In genomic region chr11:66287256-66288137, GRCh38 we compare ENCODE assay signal across 9 cellular contexts. TPM values are rescaled to one million over a fixed set of nuclear protein-coding genes. Genes with fewer than 3 reads are reported as not detected.
DNase-seq lines count a peak whose midpoint lies in the region; ATAC-seq, FAIRE-seq and TF ChIP-seq lines count a peak whose summit lies in the region.
"Had no signal": no experiment of that assay in that cellular context is flagged by ENCODE, and none has a peak within 500 bp of the region (broad histone marks: within the 10 kb centered on the region; RNA-seq: fewer than 3 reads in every experiment).

No MANE protein-coding gene starts in this region.

- FAIRE-seq in astrocyte (lab: Jason Lieb, UNC) = no peak
- FAIRE-seq: G401.6 had no signal

- H3K27ac Mint-ChIP-seq in astrocyte (ENCODE audit: unreplicated experiment) (peak overlapping the region; percentile 94), memory B cell (no peak overlapping the region)

- no peak for TF ChIP-seq CTCF in heart right ventricle (IDR thresholded peaks at IDR 0.05)
- no peak for TF ChIP-seq CTCF in astrocyte (IDR thresholded peaks at IDR 0.05; ENCODE audit: insufficient read depth, low read depth, low read length)

- H3K9me3 ChIP-seq in heart right ventricle (no peaks in the 10 kb centered on the region), astrocyte (ENCODE audit: insufficient read depth, low read depth, low read length) (no peaks in the 10 kb centered on the region)

- peak overlapping the region in 6 of 10 donors; percentile 91 to 98 (median 96) for H3K27ac ChIP-seq in heart right ventricle
- H3K27ac ChIP-seq in astrocyte (ENCODE audit: low read depth, low read length) = peak overlapping the region; percentile 97

- H3K4me3 ChIP-seq in heart right ventricle (peak overlapping the region; percentile 63 to 98 (median 82)), astrocyte (ENCODE audit: insufficient read depth, low read depth, low read length) (peak overlapping the region; percentile 89)

- H3K4me1 ChIP-seq in heart right ventricle (peaks cover 8 to 62% (median 45%) of the 10 kb centered on the region in 9 donors), astrocyte (ENCODE audit: insufficient read depth, low read length) (peaks cover 22% of the 10 kb centered on the region)

- H3K9me3 Mint-ChIP-seq in astrocyte (ENCODE audit: unreplicated experiment) = no peaks in the 10 kb centered on the region
- no peaks in the 10 kb centered on the region for H3K9me3 Mint-ChIP-seq in memory B cell

- H3K36me3 Mint-ChIP-seq in astrocyte (ENCODE audit: low read depth, unreplicated experiment) = peaks cover 6% of the 10 kb centered on the region
- no peaks in the 10 kb centered on the region for H3K36me3 Mint-ChIP-seq in memory B cell

- H3K36me3 ChIP-seq in heart right ventricle = peaks cover 0 to 15% (median 0%) of the 10 kb centered on the region in 9 donors
- peaks cover 7% of the 10 kb centered on the region for H3K36me3 ChIP-seq in astrocyte (ENCODE audit: insufficient read depth, low read length)

- no peak for DNase-seq in heart right ventricle
- no peak for DNase-seq in left ventricle myocardium superior
- DNase-seq in astrocyte (ENCODE audit: low read depth) = no peak
- no peak for DNase-seq in memory B cell (ENCODE audit: low spot score in 2 of 2)
- DNase-seq in mucosa of gallbladder (ENCODE audit: low spot score) = no peak
- DNase-seq in HCEC 1CT = no peak
- DNase-seq in H4 (ENCODE audit: low spot score) = no peak

- H4K20me1 ChIP-seq in astrocyte (ENCODE audit: insufficient read depth, low read length) = peaks cover 43% of the 10 kb centered on the region

- no peak overlapping the region for H2AFZ ChIP-seq in astrocyte (ENCODE audit: low read depth, low read length)

- ATAC-seq in heart right ventricle = no peak
- ATAC-seq in left ventricle myocardium superior = no peak
- ATAC-seq in memory B cell (ENCODE audit: low read depth) = no peak
- ATAC-seq in HG02610 (IDR thresholded peaks at IDR 0.05; ENCODE audit: unreplicated experiment) = no peak

- peaks cover 5 to 19% (median 8%) of the 10 kb centered on the region in 7 donors for H3K27me3 ChIP-seq in heart right ventricle
- H3K27me3 ChIP-seq in astrocyte (ENCODE audit: insufficient read depth, low read length) = peaks cover 10% of the 10 kb centered on the region

- intact Hi-C loops in heart right ventricle (cut with DNase I) = loop anchor here in 2 of 10 donors (10.0 kb wide), 1 partner anchor 63 kb away; no protein-coding TSS in a partner anchor
- intact Hi-C loops in left ventricle myocardium superior (cut with micrococcal nuclease) = no loop called here

- peak overlapping the region; percentile 94 for H3K9ac ChIP-seq in astrocyte (ENCODE audit: low read length)

- peak overlapping the region; percentile 90 for H3K4me3 Mint-ChIP-seq in astrocyte (ENCODE audit: unreplicated experiment)
- H3K4me3 Mint-ChIP-seq in memory B cell = peak overlapping the region; percentile 92

- H3K4me1 Mint-ChIP-seq in astrocyte (ENCODE audit: low read depth, unreplicated experiment) (peaks cover 14% of the 10 kb centered on the region), memory B cell (peaks cover 29% of the 10 kb centered on the region)

- H3K79me2 ChIP-seq in astrocyte (ENCODE audit: insufficient read depth, low read length) = peaks cover 42% of the 10 kb centered on the region

- 71 to 82% methylated on average over 16 of the region's 16 CpGs for WGBS in heart right ventricle, 2 donors

- peak overlapping the region; percentile 98 for H3K4me2 ChIP-seq in astrocyte (ENCODE audit: low read length)

- H3K27me3 Mint-ChIP-seq in astrocyte (ENCODE audit: low read depth, unreplicated experiment) (peaks cover 12% of the 10 kb centered on the region), memory B cell (peaks cover 3% of the 10 kb centered on the region)

RNA-seq across cellular contexts. Expression of gene YIF1A, which starts 1.4 kb away (rescaled TPM):
- total RNA-seq in heart right ventricle (10 to 100 TPM; 38.3 to 75.0 (median 51.9) TPM), left ventricle myocardium superior (41.1 TPM), astrocyte (129 and 159 TPM in 2 replicates), mucosa of gallbladder (103 TPM)
- polyA plus RNA-seq in heart right ventricle = 100 to 1,000 TPM in 1 of 2 donors, 10 to 100 TPM in 1; 54.9 to 168 TPM
- total RNA-seq in H4 (2014; rRNA removed; shearing (Covaris generic)) = 114 and 120 TPM in 2 replicates

RNA-seq across cellular contexts. Expression of gene TMEM151A, which starts 4.2 kb away (rescaled TPM):
- total RNA-seq in heart right ventricle (under 1 TPM in 4 of 10 donors, not detected in 6; 0.17 to 0.24 (median 0.20) TPM), left ventricle myocardium superior (0.25 TPM), astrocyte (1.8 and 2.0 TPM in 2 replicates), mucosa of gallbladder (61.6 TPM)
- under 1 TPM in 1 of 2 donors, not detected in 1; 0.10 TPM for polyA plus RNA-seq in heart right ventricle
- total RNA-seq in H4 (2014; rRNA removed; shearing (Covaris generic)) = 0.08 and 0.10 TPM in 2 replicates

RNA-seq across cellular contexts. Expression of gene CNIH2, which starts 9.5 kb away (rescaled TPM):
- total RNA-seq in heart right ventricle (under 1 TPM in 3 of 10 donors, not detected in 7; 0.45 to 0.57 (median 0.49) TPM), left ventricle myocardium superior (not detected), astrocyte (12.2 and 12.3 TPM in 2 replicates), mucosa of gallbladder (1.1 TPM)
- polyA plus RNA-seq in heart right ventricle = under 1 TPM; 0.06 to 0.44 TPM
- 8.4 and 10.8 TPM in 2 replicates for total RNA-seq in H4 (2014; rRNA removed; shearing (Covaris generic))

RNA-seq across cellular contexts. Expression of gene RAB1B, which starts 19.1 kb away (rescaled TPM):
- total RNA-seq in heart right ventricle = 100 to 1,000 TPM; 117 to 153 (median 132) TPM
- 100 to 1,000 TPM; 129 to 132 TPM for polyA plus RNA-seq in heart right ventricle
- 123 TPM for total RNA-seq in left ventricle myocardium superior
- 109 and 120 TPM in 2 replicates for total RNA-seq in astrocyte
- 187 TPM for total RNA-seq in mucosa of gallbladder
- 98.6 and 111 TPM in 2 replicates for total RNA-seq in H4 (2014; rRNA removed; shearing (Covaris generic))

RNA-seq across cellular contexts. Expression of gene CD248, which starts 29.3 kb away (rescaled TPM):
- total RNA-seq in heart right ventricle = 10 to 100 TPM in 5 of 10 donors, 1 to 10 TPM in 5; 5.3 to 44.4 (median 9.1) TPM
- polyA plus RNA-seq in heart right ventricle = 10 to 100 TPM in 1 of 2 donors, 1 to 10 TPM in 1; 8.6 to 35.9 TPM
- total RNA-seq in left ventricle myocardium superior = 11.1 TPM
- total RNA-seq in astrocyte = 50.9 and 58.8 TPM in 2 replicates
- total RNA-seq in mucosa of gallbladder = 34.7 TPM
- not detected in 2 replicates for total RNA-seq in H4 (2014; rRNA removed; shearing (Covaris generic))

Comparison
In these comparisons a context has a peak if more than half of its experiments do, and no peak if none do; other contexts are left out.
1. RNA of gene TMEM151A, which starts 4.2 kb away (total RNA-seq): 61.6 TPM in mucosa of gallbladder (single experiment); 1.8 to 2.0 TPM in astrocyte, 0.25 TPM in left ventricle myocardium superior (single experiment), 0.08 to 0.10 TPM in H4 and 0.17 to 0.24 TPM in heart right ventricle; every median in the first group is over 10 times any median in the second.